ENCODE assay signal across 38 cellular contexts in the genomic region with DNA sequence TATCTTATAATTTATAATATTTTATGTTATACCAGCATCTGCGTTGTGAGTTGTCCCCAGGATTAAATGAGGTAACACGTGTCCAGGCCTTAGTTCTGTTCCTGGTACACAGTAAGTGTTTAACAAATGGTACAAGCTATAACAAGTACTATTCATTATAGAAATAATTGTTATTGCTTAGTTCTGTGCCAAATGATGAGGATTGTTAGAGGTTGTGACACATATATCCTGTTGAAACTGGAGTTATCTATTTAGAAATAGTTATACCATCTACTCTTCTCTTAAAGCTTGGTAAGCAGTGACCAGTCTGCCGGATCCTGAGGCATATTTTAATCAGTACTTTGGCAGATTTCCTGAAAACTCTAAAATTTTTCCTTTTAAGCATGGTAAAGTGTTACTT.
"Had no signal": no experiment of that assay in that cellular context is flagged by ENCODE, and none has a peak within 500 bp of the region (broad histone marks: within the 10 kb centered on the region; RNA-seq: fewer than 3 reads in every experiment).

No MANE protein-coding gene starts in this region.

- H3K4me3 ChIP-seq: ascending aorta, cardiac muscle cell had no signal

- H3K4me1 Mint-ChIP-seq: activated B cell treated with CpG ODN at 0.5 μM for 24 hours; activated CD4-positive, alpha-beta T cell treated with anti-CD3 and anti-CD28 coated beads, Interleukin-2, amount 10 ng/mL, durations not matched to agents 24 days and 14 days; activated naive CD8-positive, alpha-beta T cell treated with anti-CD3 and anti-CD28 coated beads, Interleukin-2, amount 10 ng/mL, durations not matched to agents 7 days and 5 days; activated naive CD8-positive, alpha-beta T cell treated with anti-CD3 and anti-CD28 coated beads, Interleukin-2, amount 50 U/mL, for 24 hours; activated T-helper 17 cell treated with anti-CD3 and anti-CD28 coated beads, Interleukin-2, amount 50 U/mL, for 72 hours; brain; central memory CD8-positive, alpha-beta T cell had no signal

- H3K36me3 ChIP-seq: ascending aorta, cardiac muscle cell had no signal

- H3K27me3 Mint-ChIP-seq: activated B cell treated with CpG ODN at 0.5 μM for 24 hours; activated CD4-positive, alpha-beta memory T cell treated with anti-CD3 and anti-CD28 coated beads for 36 hours; activated CD4-positive, alpha-beta T cell treated with anti-CD3 and anti-CD28 coated beads, Interleukin-2, amount 10 ng/mL, durations not matched to agents 24 days and 14 days; activated CD8-positive, alpha-beta T cell treated with anti-CD3 and anti-CD28 coated beads for 36 hours; activated naive CD8-positive, alpha-beta T cell; activated naive CD8-positive, alpha-beta T cell treated with anti-CD3 and anti-CD28 coated beads, Interleukin-2, amount 10 ng/mL, durations not matched to agents 7 days and 5 days; activated naive CD8-positive, alpha-beta T cell treated with anti-CD3 and anti-CD28 coated beads, Interleukin-2, amount 50 U/mL, for 24 hours; activated T-helper 17 cell treated with anti-CD3 and anti-CD28 coated beads, Interleukin-2, amount 50 U/mL, for 72 hours; brain; central memory CD8-positive, alpha-beta T cell had no signal

- DNase-seq: activated B cell treated with CpG ODN at 0.5 μM for 24 hours; activated CD4-positive, alpha-beta memory T cell treated with anti-CD3 and anti-CD28 coated beads for 36 hours; activated CD4-positive, alpha-beta T cell treated with anti-CD3 and anti-CD28 coated beads for 4 hours; activated CD4-positive, alpha-beta T cell treated with anti-CD3 and anti-CD28 coated beads, Interleukin-2, amount 10 ng/mL, durations not matched to agents 24 days and 14 days; activated CD4-positive, alpha-beta T cell treated with anti-CD3 and anti-CD28 coated beads, Interleukin-2, amount 50 U/mL, for 1 hour; activated CD4-positive, alpha-beta T cell treated with anti-CD3 and anti-CD28 coated beads, Interleukin-2, amount 50 U/mL, for 4 hours; activated CD4-positive, CD25-positive, alpha-beta regulatory T cell treated with anti-CD3 and anti-CD28 coated beads, Interleukin-2, amount 50 U/mL, for 72 hours; activated CD8-positive, alpha-beta memory T cell treated with anti-CD3 and anti-CD28 coated beads, Interleukin-2, amount 50 U/mL, for 4 hours; activated CD8-positive, alpha-beta T cell treated with anti-CD3 and anti-CD28 coated beads for 36 hours; activated effector memory CD4-positive, alpha-beta T cell treated with anti-CD3 and anti-CD28 coated beads, Interleukin-2, amount 50 U/mL, for 16 hours; activated gamma-delta T cell treated with Interleukin-2 at 50 U/mL for 16 hours; activated naive CD4-positive, alpha-beta T cell; activated naive CD4-positive, alpha-beta T cell treated with anti-CD3 and anti-CD28 coated beads for 36 hours; activated naive CD4-positive, alpha-beta T cell treated with anti-CD3 and anti-CD28 coated beads, Interleukin-2, amount 50 U/mL, for 16 hours; activated naive CD8-positive, alpha-beta T cell treated with anti-CD3 and anti-CD28 coated beads, Interleukin-2, amount 10 ng/mL, durations not matched to agents 7 days and 5 days; activated naive CD8-positive, alpha-beta T cell treated with anti-CD3 and anti-CD28 coated beads, Interleukin-2, amount 50 U/mL, for 24 hours; activated T-cell treated with anti-CD3 and anti-CD28 coated beads for 4 hours; activated T-cell treated with anti-CD3 and anti-CD28 coated beads, Interleukin-2, amount 50 U/mL, for 1 hour; activated T-cell treated with anti-CD3 and anti-CD28 coated beads, Interleukin-2, amount 50 U/mL, for 4 hours; activated T-cell treated with anti-CD3 and anti-CD28 coated beads, Interleukin-2, amount 50 U/mL, for 72 hours; amygdala; anterior cingulate cortex; caudate nucleus; SW 1271; T-helper 1 cell; T-helper 2 cell; T-helper 9 cell had no signal

- H3K4me1 ChIP-seq: ascending aorta had no signal

- H3K27ac Mint-ChIP-seq: activated B cell treated with CpG ODN at 0.5 μM for 24 hours; activated CD4-positive, alpha-beta memory T cell treated with anti-CD3 and anti-CD28 coated beads for 36 hours; activated CD4-positive, alpha-beta T cell treated with anti-CD3 and anti-CD28 coated beads, Interleukin-2, amount 10 ng/mL, durations not matched to agents 24 days and 14 days; activated CD8-positive, alpha-beta T cell treated with anti-CD3 and anti-CD28 coated beads for 36 hours; activated naive CD4-positive, alpha-beta T cell treated with anti-CD3 and anti-CD28 coated beads for 36 hours; activated naive CD8-positive, alpha-beta T cell; activated naive CD8-positive, alpha-beta T cell treated with anti-CD3 and anti-CD28 coated beads, Interleukin-2, amount 10 ng/mL, durations not matched to agents 7 days and 5 days; activated naive CD8-positive, alpha-beta T cell treated with anti-CD3 and anti-CD28 coated beads, Interleukin-2, amount 50 U/mL, for 24 hours; activated T-cell treated with anti-CD3 and anti-CD28 coated beads, Interleukin-2, amount 50 U/mL, for 72 hours; activated T-helper 1 cell treated with anti-CD3 and anti-CD28 coated beads, Interleukin-12 subunit alpha, Interleukin-12 subunit beta, Interleukin-2, Interleukin-4 antibody, amounts not matched to agents 30 ng/mL and 10 ng/mL and 1 ng/mL, durations not matched to agents 14 hours and 24 hours and 36 hours; activated T-helper 17 cell treated with anti-CD3 and anti-CD28 coated beads, Interleukin-2, amount 50 U/mL, for 72 hours; brain; T-helper 1 cell treated with Interleukin-12 subunit alpha and Interleukin-12 subunit beta and Interleukin-4 antibody, amounts not matched to agents 30 μg/mL and 1 μg/mL, for 36 hours; T-helper 2 cell treated with Interferon-gamma antibody and Interleukin-4, amounts not matched to agents 5 μg/mL and 100 μg/mL, for 36 hours had no signal

- H3K36me3 Mint-ChIP-seq: activated CD4-positive, alpha-beta memory T cell treated with anti-CD3 and anti-CD28 coated beads for 36 hours; activated naive CD8-positive, alpha-beta T cell; activated naive CD8-positive, alpha-beta T cell treated with anti-CD3 and anti-CD28 coated beads, Interleukin-2, amount 10 ng/mL, durations not matched to agents 7 days and 5 days; brain had no signal

- H3K9me3 ChIP-seq: ascending aorta had no signal

- H3K27ac ChIP-seq: ascending aorta, cardiac muscle cell, VCaP had no signal

- FAIRE-seq: TTC549 had no signal

- H3K9me3 Mint-ChIP-seq: activated B cell treated with CpG ODN at 0.5 μM for 24 hours; activated CD4-positive, alpha-beta memory T cell treated with anti-CD3 and anti-CD28 coated beads for 36 hours; activated CD4-positive, alpha-beta T cell treated with anti-CD3 and anti-CD28 coated beads, Interleukin-2, amount 10 ng/mL, durations not matched to agents 24 days and 14 days; activated CD8-positive, alpha-beta T cell treated with anti-CD3 and anti-CD28 coated beads for 36 hours; activated naive CD4-positive, alpha-beta T cell treated with anti-CD3 and anti-CD28 coated beads for 36 hours; activated naive CD8-positive, alpha-beta T cell treated with anti-CD3 and anti-CD28 coated beads, Interleukin-2, amount 10 ng/mL, durations not matched to agents 7 days and 5 days; activated naive CD8-positive, alpha-beta T cell treated with anti-CD3 and anti-CD28 coated beads, Interleukin-2, amount 50 U/mL, for 24 hours; activated T-cell treated with anti-CD3 and anti-CD28 coated beads, Interleukin-2, amount 50 U/mL, for 4 hours; activated T-helper 1 cell treated with anti-CD3 and anti-CD28 coated beads, Interleukin-12 subunit alpha, Interleukin-12 subunit beta, Interleukin-2, Interleukin-4 antibody, amounts not matched to agents 30 ng/mL and 10 ng/mL and 1 ng/mL, durations not matched to agents 14 hours and 24 hours and 36 hours; activated T-helper 17 cell treated with anti-CD3 and anti-CD28 coated beads, Interleukin-2, amount 50 U/mL, for 72 hours; brain; T-helper 2 cell treated with Interferon-gamma antibody and Interleukin-4, amounts not matched to agents 5 μg/mL and 100 μg/mL, for 36 hours had no signal

- H3K4me3 Mint-ChIP-seq: activated B cell treated with CpG ODN at 0.5 μM for 24 hours; activated CD4-positive, alpha-beta memory T cell treated with anti-CD3 and anti-CD28 coated beads for 36 hours; activated CD4-positive, alpha-beta T cell treated with anti-CD3 and anti-CD28 coated beads, Interleukin-2, amount 10 ng/mL, durations not matched to agents 24 days and 14 days; activated CD8-positive, alpha-beta T cell treated with anti-CD3 and anti-CD28 coated beads for 36 hours; activated naive CD4-positive, alpha-beta T cell treated with anti-CD3 and anti-CD28 coated beads for 36 hours; activated naive CD8-positive, alpha-beta T cell; activated naive CD8-positive, alpha-beta T cell treated with anti-CD3 and anti-CD28 coated beads, Interleukin-2, amount 10 ng/mL, durations not matched to agents 7 days and 5 days; activated naive CD8-positive, alpha-beta T cell treated with anti-CD3 and anti-CD28 coated beads, Interleukin-2, amount 50 U/mL, for 24 hours; activated T-cell treated with anti-CD3 and anti-CD28 coated beads, Interleukin-2, amount 50 U/mL, for 4 hours; activated T-cell treated with anti-CD3 and anti-CD28 coated beads, Interleukin-2, amount 50 U/mL, for 72 hours; activated T-helper 1 cell treated with anti-CD3 and anti-CD28 coated beads, Interleukin-12 subunit alpha, Interleukin-12 subunit beta, Interleukin-2, Interleukin-4 antibody, amounts not matched to agents 30 ng/mL and 10 ng/mL and 1 ng/mL, durations not matched to agents 14 hours and 24 hours and 36 hours; activated T-helper 17 cell treated with anti-CD3 and anti-CD28 coated beads, Interleukin-2, amount 50 U/mL, for 72 hours; brain; central memory CD8-positive, alpha-beta T cell; T-helper 1 cell treated with Interleukin-12 subunit alpha and Interleukin-12 subunit beta and Interleukin-4 antibody, amounts not matched to agents 30 μg/mL and 1 μg/mL, for 36 hours; T-helper 2 cell treated with Interferon-gamma antibody and Interleukin-4, amounts not matched to agents 5 μg/mL and 100 μg/mL, for 36 hours had no signal

- H3K27me3 ChIP-seq: ascending aorta, cardiac muscle cell had no signal

- ATAC-seq: activated CD8-positive, alpha-beta T cell treated with anti-CD3 and anti-CD28 coated beads for 36 hours; activated naive CD8-positive, alpha-beta T cell treated with anti-CD3 and anti-CD28 coated beads, Interleukin-2, amount 50 U/mL, for 24 hours; activated T-cell treated with anti-CD3 and anti-CD28 coated beads, Interleukin-2, amount 50 U/mL, for 4 hours; activated T-cell treated with anti-CD3 and anti-CD28 coated beads, Interleukin-2, amount 50 U/mL, for 72 hours; activated T-helper 17 cell treated with anti-CD3 and anti-CD28 coated beads, Interleukin-2, amount 50 U/mL, for 72 hours had no signal
